15 cellular contexts compared by ENCODE assay signal in the genomic region with DNA sequence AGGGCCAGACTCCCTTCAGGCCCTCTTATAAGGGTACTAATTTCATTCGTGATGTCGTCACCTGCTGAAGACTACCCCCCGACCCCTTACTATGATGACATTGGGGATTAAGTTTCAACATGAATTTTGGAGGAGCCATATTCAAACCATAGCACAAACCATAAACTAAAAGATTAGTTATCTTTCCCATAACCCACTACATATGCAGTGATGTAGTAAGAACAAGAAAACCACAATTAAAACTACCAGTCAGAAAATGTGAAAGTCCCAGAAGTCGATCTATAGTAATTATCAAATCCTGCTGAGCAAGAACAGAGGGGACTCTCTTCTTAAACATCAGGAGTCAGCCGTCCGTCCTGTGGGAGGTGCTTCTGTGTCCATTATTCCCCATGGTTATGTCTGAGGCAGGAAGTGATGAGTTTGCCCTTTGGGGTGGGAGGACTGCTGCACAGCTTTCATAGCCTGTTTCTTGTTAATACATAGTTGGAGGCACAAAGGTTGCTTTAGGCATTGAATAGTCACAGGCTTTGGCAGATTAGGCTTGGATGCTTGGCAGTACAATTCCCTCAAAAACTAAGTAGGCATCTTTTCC. TPM values are rescaled to one million over a fixed set of nuclear protein-coding genes. Genes with fewer than 3 reads are reported as not detected.
DNase-seq lines count a peak whose midpoint lies in the region; ATAC-seq, FAIRE-seq and TF ChIP-seq lines count a peak whose summit lies in the region.
"Had no signal": no experiment of that assay in that cellular context is flagged by ENCODE, and none has a peak within 500 bp of the region (broad histone marks: within the 10 kb centered on the region; RNA-seq: fewer than 3 reads in every experiment).

No MANE protein-coding gene starts in this region.

- H3K27me3 Mint-ChIP-seq in activated T-cell treated with anti-CD3 and anti-CD28 coated beads, Interleukin-2, amount 50 U/mL, for 24 hours, result no peaks in the 10 kb centered on the region
- H3K27me3 Mint-ChIP-seq in osteocyte (ENCODE audit: unreplicated experiment), result peaks cover 13% of the 10 kb centered on the region

- H3K4me1 ChIP-seq in MM.1S (ENCODE audit: low read length), result no peaks in the 10 kb centered on the region

- no peak for FAIRE-seq in bronchial epithelial cell (lab: Jason Lieb, UNC)
- FAIRE-seq: HTR-8/SVneo had no signal

- H3K4me3 ChIP-seq in bronchial epithelial cell (ENCODE audit: low read depth, low read length) (no peak overlapping the region), MM.1S (ENCODE audit: low read length) (no peak overlapping the region)
- H3K4me3 ChIP-seq: gastroesophageal sphincter, SJCRH30 had no signal

- no peaks in the 10 kb centered on the region for H3K27me3 ChIP-seq in bronchial epithelial cell (ENCODE audit: control insufficient read depth, insufficient read depth, low read length)
- no peaks in the 10 kb centered on the region for H3K27me3 ChIP-seq in MM.1S (replicated peaks; ENCODE audit: insufficient read depth, low read length)
- H3K27me3 ChIP-seq: gastroesophageal sphincter, SJCRH30 had no signal

- no peak overlapping the region for H3K27ac ChIP-seq in MM.1S (ENCODE audit: low read length)
- H3K27ac ChIP-seq: gastroesophageal sphincter, neutrophil, SJCRH30 had no signal

- no peaks in the 10 kb centered on the region for H3K36me3 Mint-ChIP-seq in activated T-cell treated with anti-CD3 and anti-CD28 coated beads, Interleukin-2, amount 50 U/mL, for 24 hours (ENCODE audit: low read depth)
- H3K36me3 Mint-ChIP-seq in osteocyte (ENCODE audit: unreplicated experiment), result no peaks in the 10 kb centered on the region
- H3K36me3 Mint-ChIP-seq: memory B cell had no signal

- no peaks in the 10 kb centered on the region for H3K9me3 ChIP-seq in MM.1S (replicated peaks; ENCODE audit: insufficient read depth, low read length)
- H3K9me3 ChIP-seq: gastroesophageal sphincter, neutrophil, SJCRH30 had no signal

- H3K27ac Mint-ChIP-seq in activated T-cell treated with anti-CD3 and anti-CD28 coated beads, Interleukin-2, amount 50 U/mL, for 24 hours, result peak overlapping the region; percentile 57
- H3K27ac Mint-ChIP-seq in osteocyte (ENCODE audit: unreplicated experiment), result peak overlapping the region; percentile 20
- H3K27ac Mint-ChIP-seq: memory B cell had no signal

- DNase-seq in activated T-cell treated with anti-CD3 and anti-CD28 coated beads, Interleukin-2, amount 50 U/mL, for 24 hours, result no peak
- no peak for DNase-seq in activated T-cell treated with anti-CD3 and anti-CD28 coated beads for 4 hours
- DNase-seq in NCI-H146 treated with DMSO at 0.1 percent for 48 hours (lab: John Stamatoyannopoulos, UW; ENCODE audit: unreplicated experiment), result peak; percentile 45
- peak; percentile 68 for DNase-seq in bronchial epithelial cell (ENCODE audit: low read depth)
- DNase-seq in osteocyte (ENCODE audit: extremely low spot score, unreplicated experiment), result no peak
- no peak for DNase-seq in MM.1S
- DNase-seq: effector CD4-positive, alpha-beta T cell; NCI-H2171 had no signal

- H3K9me3 Mint-ChIP-seq in activated T-cell treated with anti-CD3 and anti-CD28 coated beads, Interleukin-2, amount 50 U/mL, for 24 hours, result no peaks in the 10 kb centered on the region
- no peaks in the 10 kb centered on the region for H3K9me3 Mint-ChIP-seq in osteocyte (ENCODE audit: unreplicated experiment)
- H3K9me3 Mint-ChIP-seq: memory B cell had no signal

- no peak overlapping the region for H3K9ac ChIP-seq in MM.1S (ENCODE audit: low read length)

- no peaks in the 10 kb centered on the region for H4K20me1 ChIP-seq in MM.1S (ENCODE audit: insufficient read depth, low read length)

- no peaks in the 10 kb centered on the region for H3K9me2 ChIP-seq in MM.1S (replicated peaks; ENCODE audit: insufficient read depth, low read length)

- H3K79me2 ChIP-seq in MM.1S (ENCODE audit: low read length), result no peaks in the 10 kb centered on the region

- no peak overlapping the region for H3K4me3 Mint-ChIP-seq in activated T-cell treated with anti-CD3 and anti-CD28 coated beads, Interleukin-2, amount 50 U/mL, for 24 hours
- H3K4me3 Mint-ChIP-seq in osteocyte (ENCODE audit: unreplicated experiment), result no peak overlapping the region
- H3K4me3 Mint-ChIP-seq: memory B cell had no signal

- H2AFZ ChIP-seq in MM.1S (ENCODE audit: low read length), result no peak overlapping the region

- no peak overlapping the region for H3K4me2 ChIP-seq in MM.1S (ENCODE audit: low read depth, low read length)

- no peaks in the 10 kb centered on the region for H3F3A ChIP-seq in MM.1S (ENCODE audit: insufficient read depth, low read length)

- ATAC-seq in HG03457 (IDR thresholded peaks at IDR 0.05; ENCODE audit: unreplicated experiment), result no peak
- no peak for ATAC-seq in HG02870 (IDR thresholded peaks at IDR 0.05; ENCODE audit: unreplicated experiment)
- ATAC-seq: gastroesophageal sphincter had no signal

- TF ChIP-seq CTCF in bronchial epithelial cell (IDR thresholded peaks at IDR 0.05; ENCODE audit: insufficient read depth, low read length, severe bottlenecking) (no peak), osteocyte (IDR thresholded peaks at IDR 0.05) (no peak), MM.1S (IDR thresholded peaks at IDR 0.05; ENCODE audit: low read length) (no peak)

- H3K4me1 Mint-ChIP-seq in activated T-cell treated with anti-CD3 and anti-CD28 coated beads, Interleukin-2, amount 50 U/mL, for 24 hours (ENCODE audit: low read depth), result peaks cover 25% of the 10 kb centered on the region
- peaks cover 6% of the 10 kb centered on the region for H3K4me1 Mint-ChIP-seq in osteocyte (ENCODE audit: unreplicated experiment)
- H3K4me1 Mint-ChIP-seq: memory B cell had no signal

- H3K36me3 ChIP-seq in bronchial epithelial cell (ENCODE audit: control insufficient read depth, insufficient read depth, low read length) (no peaks in the 10 kb centered on the region), MM.1S (replicated peaks; ENCODE audit: insufficient read depth, low read length) (no peaks in the 10 kb centered on the region)
- H3K36me3 ChIP-seq: gastroesophageal sphincter, neutrophil, SJCRH30 had no signal

RNA-seq across cellular contexts. Expression of gene PTGFRN, which starts 35.9 kb away (rescaled TPM):
- total RNA-seq in bronchial epithelial cell (89.2 and 117 TPM in 2 replicates), osteocyte (51.1 and 52.9 TPM in 2 replicates)

Comparison
In these comparisons a context has a peak if more than half of its experiments do, and no peak if none do; other contexts are left out.
1. DNase-seq: peak in NCI-H146 treated with DMSO at 0.1 percent for 48 hours (single experiment) and bronchial epithelial cell (single experiment); none in activated T-cell treated with anti-CD3 and anti-CD28 coated beads, Interleukin-2, amount 50 U/mL, for 24 hours (single experiment), activated T-cell treated with anti-CD3 and anti-CD28 coated beads for 4 hours (single experiment), osteocyte (single experiment) and MM.1S (single experiment).